ENCODE assay signal across 12 cellular contexts in the genomic region with DNA sequence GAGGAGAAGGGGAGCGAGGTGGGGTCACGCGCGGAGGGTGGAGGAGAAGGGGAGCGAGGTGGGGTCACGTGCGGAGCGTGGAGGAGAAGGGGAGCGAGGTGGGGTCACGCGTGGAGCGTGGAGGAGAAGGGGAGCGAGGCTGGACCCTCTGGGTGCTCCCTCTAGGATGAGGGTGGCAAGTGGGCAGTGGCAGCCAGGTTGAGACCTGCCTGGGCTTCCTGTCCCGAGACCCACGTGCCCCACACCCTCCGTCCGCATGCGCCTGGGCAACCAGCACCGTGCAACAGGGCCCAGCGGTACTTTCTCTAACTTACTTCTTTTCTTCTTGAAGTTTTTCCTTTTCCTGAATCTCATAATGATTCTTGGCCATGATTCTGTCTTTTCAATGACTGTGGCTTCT. TPM values are rescaled to one million over a fixed set of nuclear protein-coding genes. Genes with fewer than 3 reads are reported as not detected.
A peak's percentile ranks its signal among the peaks of the same experiment; 100 is the strongest.
DNase-seq lines count a peak whose midpoint lies in the region; ATAC-seq and TF ChIP-seq lines count a peak whose summit lies in the region.
"Had no signal": no experiment of that assay in that cellular context is flagged by ENCODE, and none has a peak within 500 bp of the region (broad histone marks: within the 10 kb centered on the region; RNA-seq: fewer than 3 reads in every experiment).

No MANE protein-coding gene starts in this region.

- no peak for ATAC-seq in WTC11
- ATAC-seq: A549 had no signal

- TF ChIP-seq CTCF in endothelial cell (IDR thresholded peaks at IDR 0.05; ENCODE audit: unreplicated experiment) (no peak), osteocyte (IDR thresholded peaks at IDR 0.05) (no peak), WTC11 (IDR thresholded peaks at IDR 0.05) (no peak)

- H3K4me1 Mint-ChIP-seq in endothelial cell (ENCODE audit: unreplicated experiment) (no peaks in the 10 kb centered on the region), osteocyte (ENCODE audit: unreplicated experiment) (peaks cover 37% of the 10 kb centered on the region), WTC11 (peaks cover 5% of the 10 kb centered on the region)
- H3K4me1 Mint-ChIP-seq: CD4-positive, alpha-beta memory T cell had no signal

- H3K9me3 Mint-ChIP-seq in endothelial cell (ENCODE audit: unreplicated experiment) (no peaks in the 10 kb centered on the region), osteocyte (ENCODE audit: unreplicated experiment) (no peaks in the 10 kb centered on the region), WTC11 (no peaks in the 10 kb centered on the region)
- H3K9me3 Mint-ChIP-seq: CD4-positive, alpha-beta memory T cell had no signal

- peak; percentile 20 for DNase-seq in D341Med (ENCODE audit: low spot score)
- DNase-seq in SK-MEL-5 (ENCODE audit: low read depth, low spot score) = peak; percentile 51
- DNase-seq in endothelial cell (ENCODE audit: low spot score) = no peak
- DNase-seq in osteocyte (ENCODE audit: extremely low spot score, unreplicated experiment) = no peak
- DNase-seq in WTC11 (ENCODE audit: low spot score) = no peak
- no peak for DNase-seq in stimulated activated CD4-positive, alpha-beta T cell treated with anti-CD3 and anti-CD28 coated beads, Interleukin-2, amount 100 ng/mL, for 24 hours
- DNase-seq: BE2C; CD4-positive, alpha-beta memory T cell; DMS153; DMS79 treated with DMSO at 0.1 percent for 48 hours; EL had no signal

- H3K36me3 Mint-ChIP-seq in endothelial cell (ENCODE audit: low read depth, unreplicated experiment) = peaks cover 17% of the 10 kb centered on the region
- peaks cover 31% of the 10 kb centered on the region for H3K36me3 Mint-ChIP-seq in osteocyte (ENCODE audit: unreplicated experiment)
- H3K36me3 Mint-ChIP-seq in WTC11 = peaks cover 39% of the 10 kb centered on the region

- POLR2A ChIA-PET in WTC11 (lab: Charles Lee) = no interaction called here

- CTCF ChIA-PET in WTC11 (lab: Charles Lee) = no interaction called here

- peaks cover 2% of the 10 kb centered on the region for H3K27me3 Mint-ChIP-seq in endothelial cell (ENCODE audit: unreplicated experiment)
- H3K27me3 Mint-ChIP-seq in osteocyte (ENCODE audit: unreplicated experiment) = no peaks in the 10 kb centered on the region
- no peaks in the 10 kb centered on the region for H3K27me3 Mint-ChIP-seq in WTC11 (ENCODE audit: low read depth)
- H3K27me3 Mint-ChIP-seq: CD4-positive, alpha-beta memory T cell had no signal

- in situ Hi-C loops in SK-MEL-5 (cut with HindIII; ENCODE audit: low pct_unique_long_range_greater_than_20kb, low sequenced_read_pairs) = no loop called here

- H3K4me3 Mint-ChIP-seq in endothelial cell (ENCODE audit: unreplicated experiment) = peak overlapping the region; percentile 67
- no peak overlapping the region for H3K4me3 Mint-ChIP-seq in osteocyte (ENCODE audit: unreplicated experiment)
- no peak overlapping the region for H3K4me3 Mint-ChIP-seq in WTC11
- H3K4me3 Mint-ChIP-seq: CD4-positive, alpha-beta memory T cell had no signal

- peak overlapping the region; percentile 64 for H3K27ac Mint-ChIP-seq in endothelial cell (ENCODE audit: unreplicated experiment)
- peak overlapping the region; percentile 73 for H3K27ac Mint-ChIP-seq in osteocyte (ENCODE audit: unreplicated experiment)
- H3K27ac Mint-ChIP-seq in WTC11 = no peak overlapping the region
- H3K27ac Mint-ChIP-seq: CD4-positive, alpha-beta memory T cell had no signal

TF ChIP-seq in WTC11, 78 proteins besides CTCF, POLR2A, EP300 and RAD21:
- TF ChIP-seq SMAD4 (CRISPR knock-in tag; IDR thresholded peaks at IDR 0.05) (no peak), IRF2 (CRISPR knock-in tag; IDR thresholded peaks at IDR 0.05; ENCODE audit: borderline replicate concordance, low read depth) (no peak)

RNA-seq across cellular contexts. Expression of a gene that starts 11.1 kb away (rescaled TPM):
- 342 and 413 TPM in 2 replicates for total RNA-seq in SK-MEL-5 (2014; rRNA removed; shearing (Covaris generic))
- polyA plus RNA-seq in SK-MEL-5 (2015; cell fraction: cytosol; rRNA removed) = 250 and 286 TPM in 2 replicates
- 101 and 134 TPM in 2 replicates for polyA plus RNA-seq in SK-MEL-5 (2015; cell fraction: nucleus; rRNA removed)
- 54.4 TPM for total RNA-seq in endothelial cell (ENCODE audit: unreplicated experiment)
- total RNA-seq in osteocyte = 43.8 and 50.3 TPM in 2 replicates
- 80.1 to 83.6 TPM (median 82.3 TPM) in 3 replicates for total RNA-seq in WTC11 (2021)

RNA-seq across cellular contexts. Expression of a gene that starts 11.1 kb away (rescaled TPM):
- 24.8 and 27.6 TPM in 2 replicates for total RNA-seq in SK-MEL-5 (2014; rRNA removed; shearing (Covaris generic))
- polyA plus RNA-seq in SK-MEL-5 (2015; cell fraction: cytosol; rRNA removed) = 46.4 and 53.1 TPM in 2 replicates
- polyA plus RNA-seq in SK-MEL-5 (2015; cell fraction: nucleus; rRNA removed) = 131 and 141 TPM in 2 replicates
- 14.1 TPM for total RNA-seq in endothelial cell (ENCODE audit: unreplicated experiment)
- 29.7 and 30.5 TPM in 2 replicates for total RNA-seq in osteocyte
- 17.8 to 22.5 TPM (median 19.3 TPM) in 3 replicates for total RNA-seq in WTC11 (2021)

RNA-seq across cellular contexts. Expression of a gene that starts 50.9 kb away (rescaled TPM):
- 1.7 and 1.8 TPM in 2 replicates for total RNA-seq in SK-MEL-5 (2014; rRNA removed; shearing (Covaris generic))
- 3.0 and 3.9 TPM in 2 replicates for polyA plus RNA-seq in SK-MEL-5 (2015; cell fraction: cytosol; rRNA removed)
- 0.42 and 2.7 TPM in 2 replicates for polyA plus RNA-seq in SK-MEL-5 (2015; cell fraction: nucleus; rRNA removed)
- total RNA-seq in endothelial cell (ENCODE audit: unreplicated experiment) (0.36 TPM), osteocyte (109 and 117 TPM in 2 replicates), WTC11 (2021) (18.4 to 28.1 TPM (median 20.3 TPM) in 3 replicates)

Comparison
In these comparisons a context has a peak if more than half of its experiments do, and no peak if none do; other contexts are left out.
1. DNase-seq: peak in D341Med (single experiment) and SK-MEL-5 (single experiment); none in endothelial cell (single experiment), osteocyte (single experiment), WTC11 (single experiment) and stimulated activated CD4-positive, alpha-beta T cell treated with anti-CD3 and anti-CD28 coated beads, Interleukin-2, amount 100 ng/mL, for 24 hours (0 of 2).